Comparison of ENCODE assay signal across 1 cellular context in genomic region chr3:184570501-184570900, GRCh38.
TF ChIP-seq lines count a peak whose summit lies in the region.

No MANE protein-coding gene starts in this region.

TF ChIP-seq in IMR-90, 13 proteins besides CTCF, POLR2A, EP300 and RAD21 (continued from another document):
- no peak for TF ChIP-seq CHD1 (IDR thresholded peaks at IDR 0.05; ENCODE audit: low read depth, low read length)
- TF ChIP-seq RFX5 (IDR thresholded peaks at IDR 0.05; ENCODE audit: low read depth, low read length) = no peak
- TF ChIP-seq SMC3 (IDR thresholded peaks at IDR 0.05; ENCODE audit: low read depth, low read length) = no peak
- no peak for TF ChIP-seq MAFK (IDR thresholded peaks at IDR 0.05; ENCODE audit: low read depth, low read length)
- TF ChIP-seq MAZ (IDR thresholded peaks at IDR 0.05; ENCODE audit: borderline replicate concordance, low read depth, low read length) = no peak
- TF ChIP-seq FOS (IDR thresholded peaks at IDR 0.05; ENCODE audit: low read depth, low read length) = no peak
- no peak for TF ChIP-seq ELK1 (IDR thresholded peaks at IDR 0.05; ENCODE audit: borderline replicate concordance, low read depth, low read length)
